ENCODE assay signal across 9 cellular contexts in genomic region chr3:29686889-29687592, GRCh38.
DNase-seq lines count a peak whose midpoint lies in the region; ATAC-seq and TF ChIP-seq lines count a peak whose summit lies in the region.
"Had no signal": no experiment of that assay in that cellular context is flagged by ENCODE, and none has a peak within 500 bp of the region (broad histone marks: within the 10 kb centered on the region; RNA-seq: fewer than 3 reads in every experiment).

No MANE protein-coding gene starts in this region.

- TF ChIP-seq CTCF in CD14-positive monocyte (IDR thresholded peaks at IDR 0.05), result no peak

- peaks cover 0 to 4% (median 2%) of the 10 kb centered on the region in 3 donors for H3K27me3 Mint-ChIP-seq in CD14-positive monocyte (ENCODE audit: low read depth in 3 of 3)

- no peak overlapping the region for H3K27ac Mint-ChIP-seq in CD14-positive monocyte

- peak; percentile 25 for DNase-seq in AG20443 (ENCODE audit: low spot score)
- peak; percentile 84 for DNase-seq in astrocyte of the hippocampus (ENCODE audit: low read depth, low spot score)
- no peak for DNase-seq in DMS 273 treated with DMSO at 0.1 percent for 48 hours (lab: John Stamatoyannopoulos, UW)
- DNase-seq in dedifferentiated amniotic fluid mesenchymal stem cell (ENCODE audit: extremely low spot score), result no peak
- no peak for DNase-seq in left ventricle myocardium superior
- no peak for DNase-seq in CD14-positive monocyte (ENCODE audit: low spot score)

- no peaks in the 10 kb centered on the region for H3K4me1 Mint-ChIP-seq in CD14-positive monocyte

- H3K4me3 Mint-ChIP-seq in CD14-positive monocyte, result no peak overlapping the region
- H3K4me3 Mint-ChIP-seq: neural crest cell had no signal

- intact Hi-C loops in left ventricle myocardium superior (cut with micrococcal nuclease) (loop anchor here (10.0 kb wide), 1 partner anchor 402 kb away; the partner anchor contains the start of gene RBMS3), CD14-positive monocyte (cut with micrococcal nuclease) (no loop called here)

- H3K36me3 Mint-ChIP-seq in CD14-positive monocyte, result no peaks in the 10 kb centered on the region

- peak; percentile 95 for ATAC-seq in GM19351 (IDR thresholded peaks at IDR 0.05; ENCODE audit: unreplicated experiment)
- peak; percentile 93 for ATAC-seq in HG03139 (IDR thresholded peaks at IDR 0.05; ENCODE audit: unreplicated experiment)
- ATAC-seq in left ventricle myocardium superior, result no peak

- H3K9me3 Mint-ChIP-seq in CD14-positive monocyte, result peaks cover 0 to 5% (median 2%) of the 10 kb centered on the region in 7 donors

Comparison
In these comparisons a context has a peak if more than half of its experiments do, and no peak if none do; other contexts are left out.
1. DNase-seq: peak in AG20443 (single experiment) and astrocyte of the hippocampus (single experiment); none in DMS 273 treated with DMSO at 0.1 percent for 48 hours (single experiment), dedifferentiated amniotic fluid mesenchymal stem cell (single experiment), left ventricle myocardium superior (single experiment) and CD14-positive monocyte (single experiment).